Comparison of ENCODE assay signal across 9 cellular contexts in the genomic region with DNA sequence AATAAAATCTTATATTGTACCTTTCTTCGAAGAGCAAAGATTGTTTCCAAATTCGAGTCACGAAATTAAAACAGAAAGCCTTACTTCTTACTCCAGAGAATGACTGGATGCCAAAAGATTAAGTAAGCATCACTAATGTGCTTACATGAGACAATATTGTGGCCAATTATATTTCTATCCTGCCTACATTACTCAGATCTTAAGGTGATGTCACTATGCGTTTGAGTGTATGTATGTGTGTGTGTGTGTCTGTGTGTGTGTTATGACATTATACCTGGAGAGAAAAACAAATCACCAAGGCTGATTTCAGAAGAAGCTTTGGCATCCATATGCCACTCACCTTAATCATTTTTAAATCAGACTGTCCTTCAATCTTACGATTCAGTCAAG.
DNase-seq lines count a peak whose midpoint lies in the region; TF ChIP-seq lines count a peak whose summit lies in the region.
"Had no signal": no experiment of that assay in that cellular context is flagged by ENCODE, and none has a peak within 500 bp of the region (broad histone marks: within the 10 kb centered on the region; RNA-seq: fewer than 3 reads in every experiment).

No MANE protein-coding gene starts in this region.

- peak overlapping the region; percentile 52 for H3K4me3 Mint-ChIP-seq in stimulated activated naive CD8-positive, alpha-beta T cell treated with anti-CD3 and anti-CD28 coated beads, Interleukin-15, Interleukin-2, amounts not matched to agents 100 ng/mL and 50 ng/mL, for 24 hours
- H3K4me3 Mint-ChIP-seq: IgD-negative memory B cell had no signal

- peak overlapping the region; percentile 74 for H3K4me2 ChIP-seq in KMS-11

- peak overlapping the region; percentile 80 for H3K27ac Mint-ChIP-seq in stimulated activated naive CD8-positive, alpha-beta T cell treated with anti-CD3 and anti-CD28 coated beads, Interleukin-15, Interleukin-2, amounts not matched to agents 100 ng/mL and 50 ng/mL, for 24 hours

- 58 to 65% methylated on average over 5 of the region's 5 CpGs for WGBS in esophagus squamous epithelium, 2 donors

- no peak for TF ChIP-seq POLR2A in esophagus squamous epithelium (IDR thresholded peaks at IDR 0.05)

- H3K9me3 Mint-ChIP-seq in stimulated activated naive CD8-positive, alpha-beta T cell treated with anti-CD3 and anti-CD28 coated beads, Interleukin-15, Interleukin-2, amounts not matched to agents 100 ng/mL and 50 ng/mL, for 24 hours = peaks cover 6% of the 10 kb centered on the region

- no peaks in the 10 kb centered on the region for H3K27me3 Mint-ChIP-seq in stimulated activated naive CD8-positive, alpha-beta T cell treated with anti-CD3 and anti-CD28 coated beads, Interleukin-15, Interleukin-2, amounts not matched to agents 100 ng/mL and 50 ng/mL, for 24 hours
- H3K27me3 Mint-ChIP-seq: IgD-negative memory B cell had no signal

- H4K20me1 ChIP-seq in KMS-11 (ENCODE audit: insufficient read depth) = no peaks in the 10 kb centered on the region

- TF ChIP-seq CTCF in KMS-11 (conservative IDR thresholded peaks at IDR 0.05; ENCODE audit: low read depth, low read length) (no peak), esophagus squamous epithelium (IDR thresholded peaks at IDR 0.05) (no peak)

- DNase-seq in stimulated activated CD4-positive, alpha-beta T cell treated with anti-CD3 and anti-CD28 coated beads, Interleukin-2, amount 100 ng/mL, for 24 hours = peak; percentile 6 to 34
- DNase-seq in stimulated activated CD4-positive, alpha-beta T cell treated with anti-CD3 and anti-CD28 coated beads, Interleukin-12 subunit alpha, Interleukin-12 subunit beta, amount 100 ng/mL, for 4 hours = no peak
- DNase-seq in astrocyte of the hippocampus (ENCODE audit: low read depth, low spot score) = peak; percentile 87
- DNase-seq in D341Med (ENCODE audit: low spot score) = no peak
- DNase-seq in COR-L47 (lab: John Stamatoyannopoulos, UW) = no peak
- no peak for DNase-seq in esophagus squamous epithelium (lab: John Stamatoyannopoulos, UW)

- intact Hi-C loops in esophagus squamous epithelium (cut with DNase I) = no loop called here

- no peak overlapping the region for H3K4me3 ChIP-seq in KMS-11 (IDR thresholded peaks at IDR 0.05; ENCODE audit: insufficient read depth, low read depth, low read length)
- no peak overlapping the region for H3K4me3 ChIP-seq in esophagus squamous epithelium

- H2AFZ ChIP-seq in KMS-11 (ENCODE audit: low read depth) = peak overlapping the region; percentile 14; the same call in 1 of the 2 replicates

- H3K27me3 ChIP-seq in KMS-11 (ENCODE audit: insufficient read depth, low read depth) = no peaks in the 10 kb centered on the region
- H3K27me3 ChIP-seq in esophagus squamous epithelium = no peaks in the 10 kb centered on the region

- no peaks in the 10 kb centered on the region for H3K79me2 ChIP-seq in KMS-11 (ENCODE audit: insufficient read depth, low read depth)

- H3K9ac ChIP-seq in KMS-11 = peak overlapping the region; percentile 26; the same call in 1 of the 2 replicates

- peaks cover 60% of the 10 kb centered on the region for H3K4me1 ChIP-seq in KMS-11 (ENCODE audit: low read depth, poor library complexity, severe bottlenecking)
- peaks cover 0 to 8% (median 3%) of the 10 kb centered on the region in 3 donors for H3K4me1 ChIP-seq in esophagus squamous epithelium

- no peaks in the 10 kb centered on the region for H3K36me3 Mint-ChIP-seq in stimulated activated naive CD8-positive, alpha-beta T cell treated with anti-CD3 and anti-CD28 coated beads, Interleukin-15, Interleukin-2, amounts not matched to agents 100 ng/mL and 50 ng/mL, for 24 hours (ENCODE audit: low read depth)
- H3K36me3 Mint-ChIP-seq: IgD-negative memory B cell had no signal

- H3K4me1 Mint-ChIP-seq in stimulated activated naive CD8-positive, alpha-beta T cell treated with anti-CD3 and anti-CD28 coated beads, Interleukin-15, Interleukin-2, amounts not matched to agents 100 ng/mL and 50 ng/mL, for 24 hours (ENCODE audit: low read depth) = peaks cover 31% of the 10 kb centered on the region
- H3K4me1 Mint-ChIP-seq: IgD-negative memory B cell had no signal

- H3K9me3 ChIP-seq in esophagus squamous epithelium = no peaks in the 10 kb centered on the region

- H3K36me3 ChIP-seq in KMS-11 (ENCODE audit: insufficient read depth) = no peaks in the 10 kb centered on the region
- no peaks in the 10 kb centered on the region for H3K36me3 ChIP-seq in esophagus squamous epithelium

- H3K27ac ChIP-seq in KMS-11 = peak overlapping the region; percentile 91
- H3K27ac ChIP-seq in esophagus squamous epithelium = no peak overlapping the region

Comparison
In these comparisons a context has a peak if more than half of its experiments do, and no peak if none do; other contexts are left out.
1. DNase-seq: peak in stimulated activated CD4-positive, alpha-beta T cell treated with anti-CD3 and anti-CD28 coated beads, Interleukin-2, amount 100 ng/mL, for 24 hours (2 of 2) and astrocyte of the hippocampus (single experiment); none in stimulated activated CD4-positive, alpha-beta T cell treated with anti-CD3 and anti-CD28 coated beads, Interleukin-12 subunit alpha, Interleukin-12 subunit beta, amount 100 ng/mL, for 4 hours (single experiment), D341Med (single experiment), COR-L47 (single experiment) and esophagus squamous epithelium (single experiment).